Comparison of ENCODE assay signal across 13 cellular contexts in the genomic region with DNA sequence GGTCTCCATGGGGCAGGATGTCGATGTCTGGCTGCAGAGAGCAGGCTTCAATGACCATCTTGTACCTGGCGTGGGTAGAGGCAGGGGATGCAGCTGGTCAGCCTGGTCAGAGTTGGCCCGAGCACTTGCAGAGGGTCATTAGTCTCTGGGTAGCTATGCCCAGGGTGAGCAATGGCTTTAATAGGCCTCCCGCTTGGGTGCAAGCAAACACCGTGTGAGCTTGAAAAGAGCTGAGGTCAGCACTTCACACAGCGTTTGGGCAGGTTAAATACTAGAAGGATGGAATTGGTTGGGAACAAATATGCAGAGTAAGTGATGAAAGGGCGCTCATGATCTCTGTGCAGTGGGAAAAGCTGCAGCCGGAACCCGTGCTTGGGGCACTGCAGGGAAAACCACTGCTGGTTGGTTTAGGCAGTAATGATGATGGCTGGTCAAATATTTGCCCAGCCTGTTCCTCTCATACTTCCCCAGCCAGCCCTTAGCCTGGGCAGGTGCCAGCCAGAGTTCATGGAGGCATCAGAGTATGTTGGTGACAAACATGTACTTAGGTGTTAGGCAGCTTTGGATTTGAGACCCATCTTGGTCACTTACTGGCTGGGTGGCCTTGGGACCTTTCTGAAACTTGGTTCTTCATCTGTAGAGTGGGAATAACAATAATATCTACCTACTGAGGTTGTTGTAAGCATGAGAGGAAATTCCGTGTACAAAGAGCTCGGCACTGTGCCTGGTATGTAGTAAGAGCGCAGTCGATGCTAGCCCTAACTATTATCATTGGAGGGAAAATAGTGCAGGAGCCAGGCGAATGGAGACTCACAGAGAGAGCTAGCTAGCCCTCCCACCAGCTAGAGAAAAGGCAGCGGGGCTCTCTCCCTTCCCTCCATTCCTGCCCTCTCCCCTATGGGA. TPM values are rescaled to one million over a fixed set of nuclear protein-coding genes. Genes with fewer than 3 reads are reported as not detected.
A peak's percentile ranks its signal among the peaks of the same experiment; 100 is the strongest.
DNase-seq lines count a peak whose midpoint lies in the region; ATAC-seq and TF ChIP-seq lines count a peak whose summit lies in the region.
"Had no signal": no experiment of that assay in that cellular context is flagged by ENCODE, and none has a peak within 500 bp of the region (broad histone marks: within the 10 kb centered on the region; RNA-seq: fewer than 3 reads in every experiment).

No MANE protein-coding gene starts in this region.

- H3K27ac ChIP-seq in neural progenitor cell = no peak overlapping the region
- H3K27ac ChIP-seq: BLaER1 treated with 17β-estradiol and CSF1 and Interleukin-3, amounts not matched to agents 10 nM and 100 nM; foreskin keratinocyte had no signal

- H3F3A ChIP-seq in neural progenitor cell (ENCODE audit: low read depth) = peaks cover 11% of the 10 kb centered on the region

- H3K27me3 Mint-ChIP-seq in neural progenitor cell (ENCODE audit: insufficient read depth, low read depth) = peaks cover 8% of the 10 kb centered on the region

- peaks cover 18% of the 10 kb centered on the region for H3K27me3 ChIP-seq in neural progenitor cell
- H3K27me3 ChIP-seq: BLaER1 treated with 17β-estradiol and CSF1 and Interleukin-3, amounts not matched to agents 10 nM and 100 nM had no signal

- TF ChIP-seq CTCF in neural progenitor cell (IDR thresholded peaks at IDR 0.05) = no peak

- no peaks in the 10 kb centered on the region for H3K9me3 Mint-ChIP-seq in neural progenitor cell

- ATAC-seq in GM19463 (IDR thresholded peaks at IDR 0.05; ENCODE audit: unreplicated experiment) = no peak
- ATAC-seq: foreskin keratinocyte, GM12878 had no signal

- peak overlapping the region; percentile 82 for H3K27ac Mint-ChIP-seq in neural progenitor cell

- peak overlapping the region; percentile 57 for H3K4me3 Mint-ChIP-seq in neural progenitor cell

- no peaks in the 10 kb centered on the region for H3K36me3 Mint-ChIP-seq in neural progenitor cell

- H3K4me2 ChIP-seq in neural progenitor cell = peak overlapping the region; percentile 51

- H3K4me1 ChIP-seq in neural progenitor cell = peaks cover 20% of the 10 kb centered on the region
- H3K4me1 ChIP-seq: foreskin keratinocyte had no signal

- peaks cover 23% of the 10 kb centered on the region for H3K4me1 Mint-ChIP-seq in neural progenitor cell

- H3K9me3 ChIP-seq in neural progenitor cell (ENCODE audit: low read depth) = no peaks in the 10 kb centered on the region
- H3K9me3 ChIP-seq: BLaER1 treated with 17β-estradiol and CSF1 and Interleukin-3, amounts not matched to agents 10 nM and 100 nM had no signal

- H3K4me3 ChIP-seq in neural progenitor cell = no peak overlapping the region
- H3K4me3 ChIP-seq: BLaER1 treated with 17β-estradiol and CSF1 and Interleukin-3, amounts not matched to agents 10 nM and 100 nM; GM12878 had no signal

- peak; percentile 90 for DNase-seq in DMS153 treated with DMSO at 0.1 percent for 48 hours (lab: John Stamatoyannopoulos, UW; ENCODE audit: unreplicated experiment)
- peak; percentile 75 to 94 (median 75) for DNase-seq in NCI-H1417 (lab: John Stamatoyannopoulos, UW)
- peak; percentile 76 to 80 for DNase-seq in SHP77 (lab: John Stamatoyannopoulos, UW)
- DNase-seq in neural progenitor cell (ENCODE audit: low spot score) = no peak
- DNase-seq in iPS-NIHi7 (ENCODE audit: extremely low spot score) = no peak
- DNase-seq in NCI-H128 (lab: John Stamatoyannopoulos, UW; ENCODE audit: unreplicated experiment) = no peak
- DNase-seq in ecto neural progenitor cell (ENCODE audit: low spot score) = no peak
- DNase-seq: foreskin keratinocyte; MM.1S; stimulated activated CD4-positive, alpha-beta T cell treated with anti-CD3 and anti-CD28 coated beads, Interleukin-1b, Interleukin-23, amount 100 ng/mL, for 48 hours had no signal

- no peak overlapping the region for H2AFZ ChIP-seq in neural progenitor cell (replicated peaks)

- no peaks in the 10 kb centered on the region for H3K79me2 ChIP-seq in neural progenitor cell (ENCODE audit: low read depth)

- H4K20me1 ChIP-seq in neural progenitor cell (ENCODE audit: low read depth) = peaks cover 4% of the 10 kb centered on the region
- H4K20me1 ChIP-seq: BLaER1 treated with 17β-estradiol and CSF1 and Interleukin-3, amounts not matched to agents 10 nM and 100 nM had no signal

- H3K9ac ChIP-seq in neural progenitor cell = no peak overlapping the region
- H3K9ac ChIP-seq: BLaER1 treated with 17β-estradiol and CSF1 and Interleukin-3, amounts not matched to agents 10 nM and 100 nM had no signal

- no peaks in the 10 kb centered on the region for H3K36me3 ChIP-seq in neural progenitor cell
- H3K36me3 ChIP-seq: BLaER1 treated with 17β-estradiol and CSF1 and Interleukin-3, amounts not matched to agents 10 nM and 100 nM had no signal

RNA-seq across cellular contexts. Expression of gene KCNJ11, which starts 25.2 kb away (rescaled TPM):
- total RNA-seq in neural progenitor cell (ENCODE audit: low replicate concordance) = 1.9 and 5.0 TPM in 2 replicates

Comparison
In these comparisons a context has a peak if more than half of its experiments do, and no peak if none do; other contexts are left out.
1. DNase-seq: peak in DMS153 treated with DMSO at 0.1 percent for 48 hours (single experiment), NCI-H1417 (3 of 3) and SHP77 (2 of 2); none in neural progenitor cell (single experiment), iPS-NIHi7 (single experiment), NCI-H128 (single experiment) and ecto neural progenitor cell (single experiment).